Comparison of ENCODE assay signal across 13 cellular contexts in genomic region chr7:117582219-117582704, GRCh38.
A peak's percentile ranks its signal among the peaks of the same experiment; 100 is the strongest.
DNase-seq lines count a peak whose midpoint lies in the region; TF ChIP-seq lines count a peak whose summit lies in the region.
"Had no signal": no experiment of that assay in that cellular context is flagged by ENCODE, and none has a peak within 500 bp of the region (broad histone marks: within the 10 kb centered on the region; RNA-seq: fewer than 3 reads in every experiment).

No MANE protein-coding gene starts in this region.

- WGBS in mesendoderm (ENCODE audit: extremely low coverage, insufficient coverage, low lambda C conversion rate), result no CpG with 5 or more reads among the region's 1 CpG

- H3K56ac ChIP-seq in mesendoderm (ENCODE audit: low read length), result no peak overlapping the region

- H3K4me1 Mint-ChIP-seq in immature natural killer cell, result no peaks in the 10 kb centered on the region
- H3K4me1 Mint-ChIP-seq: activated naive CD4-positive, alpha-beta T cell treated with anti-CD3 and anti-CD28 coated beads, Interleukin-2, amount 10 ng/mL, durations not matched to agents 7 days and 5 days; CD4-positive, CD25-positive, alpha-beta regulatory T cell; stimulated activated naive B cell treated with anti-CD40 and anti-IgM and Interleukin-4, amounts not matched to agents 10 μg/mL and 1 μg/mL and 100 μg/mL, for 72 hours had no signal

- H4K8ac ChIP-seq in mesendoderm (ENCODE audit: low read depth, low read length), result no peak overlapping the region

- H3K27me3 Mint-ChIP-seq in immature natural killer cell (ENCODE audit: low read depth in 3 of 3), result peaks cover 0 to 1% (median 1%) of the 10 kb centered on the region in 3 donors
- H3K27me3 Mint-ChIP-seq: activated naive CD4-positive, alpha-beta T cell treated with anti-CD3 and anti-CD28 coated beads, Interleukin-2, amount 10 ng/mL, durations not matched to agents 7 days and 5 days; stimulated activated naive B cell treated with anti-CD40 and anti-IgM and Interleukin-4, amounts not matched to agents 10 μg/mL and 1 μg/mL and 100 μg/mL, for 72 hours had no signal

- H3K9ac ChIP-seq in mesendoderm (ENCODE audit: low read length), result no peak overlapping the region

- H3K4me1 ChIP-seq in mesendoderm (ENCODE audit: control insufficient read depth, low read depth, low read length), result no peaks in the 10 kb centered on the region

- no peaks in the 10 kb centered on the region for H3K79me1 ChIP-seq in mesendoderm (ENCODE audit: low read length)

- peaks cover 2 to 20% (median 13%) of the 10 kb centered on the region in 6 donors for H3K9me3 Mint-ChIP-seq in immature natural killer cell

- TF ChIP-seq CTCF in epithelial cell of esophagus (IDR thresholded peaks at IDR 0.05; ENCODE audit: insufficient read depth, low read depth, low read length, missing control alignments) (no peak), GM10266 (IDR thresholded peaks at IDR 0.05; ENCODE audit: control insufficient read depth, insufficient read depth, low read depth, missing control alignments) (no peak)

- H2AK5ac ChIP-seq in mesendoderm (ENCODE audit: low read length), result no peak overlapping the region

- no peak overlapping the region for H2BK120ac ChIP-seq in mesendoderm (ENCODE audit: low read depth, low read length)

- no peak overlapping the region for H3K4me2 ChIP-seq in mesendoderm (ENCODE audit: low read length)

- H3K18ac ChIP-seq in mesendoderm (ENCODE audit: low read length), result no peak overlapping the region

- H3K23ac ChIP-seq in mesendoderm (ENCODE audit: low read length), result no peak overlapping the region

- no peak overlapping the region for H3K4ac ChIP-seq in mesendoderm (ENCODE audit: low read depth, low read length)

- no peak overlapping the region for H2BK5ac ChIP-seq in mesendoderm (ENCODE audit: low read length)

- H3K36me3 Mint-ChIP-seq in immature natural killer cell, result no peaks in the 10 kb centered on the region
- H3K36me3 Mint-ChIP-seq: activated naive CD4-positive, alpha-beta T cell treated with anti-CD3 and anti-CD28 coated beads, Interleukin-2, amount 10 ng/mL, durations not matched to agents 7 days and 5 days; CD4-positive, CD25-positive, alpha-beta regulatory T cell; stimulated activated naive B cell treated with anti-CD40 and anti-IgM and Interleukin-4, amounts not matched to agents 10 μg/mL and 1 μg/mL and 100 μg/mL, for 72 hours had no signal

- H3K36me3 ChIP-seq in mesendoderm (ENCODE audit: control insufficient read depth, insufficient read depth, low read length), result no peaks in the 10 kb centered on the region

- H3K27ac ChIP-seq in mesendoderm (ENCODE audit: low read depth, low read length), result no peak overlapping the region

- no peaks in the 10 kb centered on the region for H3K27me3 ChIP-seq in mesendoderm (ENCODE audit: insufficient read depth, low read length, poor library complexity)

- no peak overlapping the region for H3K4me3 Mint-ChIP-seq in immature natural killer cell
- H3K4me3 Mint-ChIP-seq: activated naive CD4-positive, alpha-beta T cell treated with anti-CD3 and anti-CD28 coated beads, Interleukin-2, amount 10 ng/mL, durations not matched to agents 7 days and 5 days; CD4-positive, CD25-positive, alpha-beta regulatory T cell; stimulated activated naive B cell treated with anti-CD40 and anti-IgM and Interleukin-4, amounts not matched to agents 10 μg/mL and 1 μg/mL and 100 μg/mL, for 72 hours had no signal

- H3K79me2 ChIP-seq in mesendoderm (ENCODE audit: control insufficient read depth, insufficient read depth, low read length), result no peaks in the 10 kb centered on the region

- no peak overlapping the region for H3K27ac Mint-ChIP-seq in immature natural killer cell
- H3K27ac Mint-ChIP-seq: activated naive CD4-positive, alpha-beta T cell treated with anti-CD3 and anti-CD28 coated beads, Interleukin-2, amount 10 ng/mL, durations not matched to agents 7 days and 5 days; CD4-positive, CD25-positive, alpha-beta regulatory T cell; stimulated activated naive B cell treated with anti-CD40 and anti-IgM and Interleukin-4, amounts not matched to agents 10 μg/mL and 1 μg/mL and 100 μg/mL, for 72 hours had no signal

- no peak overlapping the region for H3K4me3 ChIP-seq in epithelial cell of esophagus (ENCODE audit: low read length)
- H3K4me3 ChIP-seq in mesendoderm (ENCODE audit: low read length), result no peak overlapping the region

- DNase-seq in AG08395 (ENCODE audit: low spot score) (peak; percentile 2), HuH-7 (ENCODE audit: low spot score) (peak; percentile 54), epithelial cell of esophagus (ENCODE audit: low read depth) (peak; percentile 58), mesendoderm (peak; percentile 87), GM10266 (ENCODE audit: extremely low spot score) (no peak), immature natural killer cell (no peak), DMS 273 (lab: John Stamatoyannopoulos, UW; ENCODE audit: unreplicated experiment) (no peak)
- no peak for DNase-seq in activated T-cell treated with anti-CD3 and anti-CD28 coated beads, Interleukin-2, amount 50 U/mL, for 1 hour
- DNase-seq: activated naive CD4-positive, alpha-beta T cell treated with anti-CD3 and anti-CD28 coated beads, Interleukin-2, amount 10 ng/mL, durations not matched to agents 7 days and 5 days; CD4-positive, CD25-positive, alpha-beta regulatory T cell; glutamatergic neuron; NCI-H510A treated with DMSO at 0.1 percent for 48 hours; stimulated activated naive B cell treated with anti-CD40 and anti-IgM and Interleukin-4, amounts not matched to agents 10 μg/mL and 1 μg/mL and 100 μg/mL, for 72 hours had no signal

- H2BK15ac ChIP-seq in mesendoderm (replicated peaks; ENCODE audit: low read depth), result no peak overlapping the region

- no peak overlapping the region for H4K5ac ChIP-seq in mesendoderm (ENCODE audit: low read length)

Comparison
In these comparisons a context has a peak if more than half of its experiments do, and no peak if none do; other contexts are left out.
1. DNase-seq: peak in AG08395 (single experiment), HuH-7 (single experiment), epithelial cell of esophagus (single experiment) and mesendoderm (single experiment); none in GM10266 (single experiment), immature natural killer cell (0 of 3), activated T-cell treated with anti-CD3 and anti-CD28 coated beads, Interleukin-2, amount 50 U/mL, for 1 hour (single experiment) and DMS 273 (single experiment).